In the genomic region with DNA sequence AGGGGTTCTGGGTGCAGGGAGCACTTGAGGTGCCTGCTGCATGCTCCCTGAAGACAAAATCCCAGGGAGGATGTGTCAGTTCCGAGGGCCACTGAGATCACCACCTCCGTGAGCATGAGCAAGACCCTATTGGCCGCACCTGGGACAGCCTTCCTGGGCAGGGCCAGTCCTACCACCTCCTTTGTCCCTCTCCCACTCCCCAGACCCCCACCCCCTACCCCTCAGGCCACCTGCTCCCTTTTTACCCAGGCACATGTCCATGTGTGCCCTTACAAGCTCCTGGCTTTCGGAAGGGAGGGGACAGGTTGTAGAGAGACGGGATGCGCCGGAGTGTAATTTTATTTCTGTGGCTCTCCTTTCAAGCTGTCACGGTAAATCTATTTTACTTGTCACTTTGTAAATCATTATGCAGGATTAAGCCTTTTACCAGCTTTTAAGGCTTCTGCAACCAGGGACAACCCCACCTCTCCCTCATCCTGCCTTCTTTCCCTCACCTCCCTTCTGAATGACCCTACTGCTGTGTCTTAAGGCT, we compare ENCODE assay signal across 21 cellular contexts. TPM values are rescaled to one million over a fixed set of nuclear protein-coding genes. Genes with fewer than 3 reads are reported as not detected.
DNase-seq lines count a peak whose midpoint lies in the region; ATAC-seq and TF ChIP-seq lines count a peak whose summit lies in the region.
"Had no signal": no experiment of that assay in that cellular context is flagged by ENCODE, and none has a peak within 500 bp of the region (broad histone marks: within the 10 kb centered on the region; RNA-seq: fewer than 3 reads in every experiment).

No MANE protein-coding gene starts in this region.

- no TSS peak for BruUV-seq in A673 (replicated peaks; lab: Mats Ljungman, UMichigan)

- no peak overlapping the region for H2AFZ ChIP-seq in Loucy (ENCODE audit: low read length)
- H2AFZ ChIP-seq: neural progenitor cell had no signal

- no peak for TF ChIP-seq CTCF in Loucy (conservative IDR thresholded peaks at IDR 0.05; ENCODE audit: low read length)
- TF ChIP-seq CTCF in A673 (conservative IDR thresholded peaks at IDR 0.05; ENCODE audit: low read depth, low read length) = no peak

- H3K27me3 ChIP-seq in Loucy (ENCODE audit: insufficient read depth, low read length, poor library complexity, severe bottlenecking) = no peaks in the 10 kb centered on the region
- no peaks in the 10 kb centered on the region for H3K27me3 ChIP-seq in A673 (replicated peaks; ENCODE audit: insufficient read depth, low read depth, low read length, poor library complexity)
- H3K27me3 ChIP-seq: neural progenitor cell had no signal

- H3K27ac ChIP-seq in A673 (ENCODE audit: low read depth, low read length, poor library complexity, severe bottlenecking) = no peak overlapping the region
- H3K27ac ChIP-seq: neural progenitor cell had no signal

- peaks cover 23% of the 10 kb centered on the region for H3K4me1 Mint-ChIP-seq in activated naive CD8-positive, alpha-beta T cell treated with anti-CD3 and anti-CD28 coated beads, Interleukin-2, amount 10 ng/mL, durations not matched to agents 7 days and 5 days
- H3K4me1 Mint-ChIP-seq in activated naive CD8-positive, alpha-beta T cell treated with anti-CD3 and anti-CD28 coated beads, Interleukin-2, amount 50 U/mL, for 24 hours = peaks cover 48% of the 10 kb centered on the region
- H3K4me1 Mint-ChIP-seq in central memory CD8-positive, alpha-beta T cell = peaks cover 13% of the 10 kb centered on the region
- H3K4me1 Mint-ChIP-seq in stimulated activated effector memory CD8-positive, alpha-beta T cell treated with anti-CD3 and anti-CD28 coated beads, Interleukin-12 subunit alpha, Interleukin-12 subunit beta, amount 100 ng/mL, for 72 hours = peaks cover 43% of the 10 kb centered on the region

- H3K36me3 ChIP-seq in Loucy (ENCODE audit: insufficient read depth, low read length) = peaks cover 33% of the 10 kb centered on the region; the same call in 1 of the 2 replicates
- H3K36me3 ChIP-seq in A673 (ENCODE audit: insufficient read depth, low read length, poor library complexity, severe bottlenecking) = no peaks in the 10 kb centered on the region
- H3K36me3 ChIP-seq: neural progenitor cell had no signal

- H4K20me1 ChIP-seq in Loucy (ENCODE audit: insufficient read depth, low read length, poor library complexity, severe bottlenecking) = peaks cover 98% of the 10 kb centered on the region

- CTCF ChIA-PET in A673 (lab: Charles Lee) = no interaction called here

- ATAC-seq in activated naive CD8-positive, alpha-beta T cell treated with anti-CD3 and anti-CD28 coated beads, Interleukin-2, amount 10 ng/mL, durations not matched to agents 7 days and 5 days (ENCODE audit: low read depth) = no peak
- no peak for ATAC-seq in activated naive CD8-positive, alpha-beta T cell treated with anti-CD3 and anti-CD28 coated beads, Interleukin-2, amount 50 U/mL, for 24 hours
- ATAC-seq in central memory CD8-positive, alpha-beta T cell (replicated peaks; ENCODE audit: extremely low read depth, poor library complexity, severe bottlenecking) = no peak
- ATAC-seq in stimulated activated effector memory CD8-positive, alpha-beta T cell treated with anti-CD3 and anti-CD28 coated beads, Interleukin-12 subunit alpha, Interleukin-12 subunit beta, amount 100 ng/mL, for 72 hours = no peak

- peaks cover 99% of the 10 kb centered on the region for H3K79me2 ChIP-seq in Loucy (ENCODE audit: insufficient read depth, low read length)

- no peaks in the 10 kb centered on the region for H3K9me2 ChIP-seq in Loucy (replicated peaks; ENCODE audit: low read depth, low read length)

- no peak overlapping the region for H3K9ac ChIP-seq in Loucy (ENCODE audit: low read depth, low read length, poor library complexity, severe bottlenecking)
- H3K9ac ChIP-seq: neural progenitor cell had no signal

- intact Hi-C loops in A673 (cut with micrococcal nuclease; ENCODE audit: unreplicated experiment) = no loop called here

- H3K4me1 ChIP-seq in Loucy (ENCODE audit: insufficient read depth, low read length, poor library complexity, severe bottlenecking) = peaks cover 74% of the 10 kb centered on the region
- H3K4me1 ChIP-seq in A673 (ENCODE audit: insufficient read depth, low read length, poor library complexity, severe bottlenecking) = peaks cover 18% of the 10 kb centered on the region

- POLR2A ChIA-PET in activated naive CD8-positive, alpha-beta T cell treated with anti-CD3 and anti-CD28 coated beads, Interleukin-2, amount 10 ng/mL, durations not matched to agents 7 days and 5 days (lab: Charles Lee) = no interaction called here
- POLR2A ChIA-PET in A673 (lab: Charles Lee; ENCODE audit: low non-redundant PET) = no interaction called here

- H3K4me3 Mint-ChIP-seq in activated naive CD8-positive, alpha-beta T cell treated with anti-CD3 and anti-CD28 coated beads, Interleukin-2, amount 10 ng/mL, durations not matched to agents 7 days and 5 days = no peak overlapping the region
- no peak overlapping the region for H3K4me3 Mint-ChIP-seq in activated naive CD8-positive, alpha-beta T cell treated with anti-CD3 and anti-CD28 coated beads, Interleukin-2, amount 50 U/mL, for 24 hours
- no peak overlapping the region for H3K4me3 Mint-ChIP-seq in central memory CD8-positive, alpha-beta T cell
- H3K4me3 Mint-ChIP-seq in stimulated activated effector memory CD8-positive, alpha-beta T cell treated with anti-CD3 and anti-CD28 coated beads, Interleukin-12 subunit alpha, Interleukin-12 subunit beta, amount 100 ng/mL, for 72 hours = no peak overlapping the region
- H3K4me3 Mint-ChIP-seq: endodermal cell, type B pancreatic cell had no signal

- H3K27me3 Mint-ChIP-seq in activated naive CD8-positive, alpha-beta T cell treated with anti-CD3 and anti-CD28 coated beads, Interleukin-2, amount 10 ng/mL, durations not matched to agents 7 days and 5 days = no peaks in the 10 kb centered on the region
- H3K27me3 Mint-ChIP-seq in activated naive CD8-positive, alpha-beta T cell treated with anti-CD3 and anti-CD28 coated beads, Interleukin-2, amount 50 U/mL, for 24 hours = no peaks in the 10 kb centered on the region
- peaks cover 12% of the 10 kb centered on the region for H3K27me3 Mint-ChIP-seq in central memory CD8-positive, alpha-beta T cell
- H3K27me3 Mint-ChIP-seq: CD4-positive, alpha-beta memory T cell; type B pancreatic cell had no signal

- H3K9me3 ChIP-seq in Loucy (ENCODE audit: insufficient read depth, low read depth, low read length) (no peaks in the 10 kb centered on the region), A673 (ENCODE audit: low read depth, low read length, poor library complexity, severe bottlenecking) (no peaks in the 10 kb centered on the region)

- H3F3A ChIP-seq in Loucy (ENCODE audit: low read depth) = no peaks in the 10 kb centered on the region

- no peak overlapping the region for H3K4me3 ChIP-seq in Loucy (ENCODE audit: low read length, poor library complexity, severe bottlenecking)
- H3K4me3 ChIP-seq in A673 (ENCODE audit: low read depth, low read length, poor library complexity, severe bottlenecking) = no peak overlapping the region
- H3K4me3 ChIP-seq: neural progenitor cell had no signal

- peak overlapping the region; percentile 52 for H3K27ac Mint-ChIP-seq in activated naive CD8-positive, alpha-beta T cell treated with anti-CD3 and anti-CD28 coated beads, Interleukin-2, amount 10 ng/mL, durations not matched to agents 7 days and 5 days
- H3K27ac Mint-ChIP-seq in activated naive CD8-positive, alpha-beta T cell treated with anti-CD3 and anti-CD28 coated beads, Interleukin-2, amount 50 U/mL, for 24 hours = no peak overlapping the region
- H3K27ac Mint-ChIP-seq in central memory CD8-positive, alpha-beta T cell (ENCODE audit: low read depth) = peak overlapping the region; percentile 83
- peak overlapping the region; percentile 30 for H3K27ac Mint-ChIP-seq in stimulated activated effector memory CD8-positive, alpha-beta T cell treated with anti-CD3 and anti-CD28 coated beads, Interleukin-12 subunit alpha, Interleukin-12 subunit beta, amount 100 ng/mL, for 72 hours
- H3K27ac Mint-ChIP-seq: IgD-negative memory B cell, type B pancreatic cell had no signal

- peak overlapping the region; percentile 32 for H3K4me2 ChIP-seq in Loucy (ENCODE audit: low read depth, low read length, poor library complexity, severe bottlenecking)
- H3K4me2 ChIP-seq: neural progenitor cell had no signal

- peaks cover 2% of the 10 kb centered on the region for H3K36me3 Mint-ChIP-seq in activated naive CD8-positive, alpha-beta T cell treated with anti-CD3 and anti-CD28 coated beads, Interleukin-2, amount 10 ng/mL, durations not matched to agents 7 days and 5 days
- no peaks in the 10 kb centered on the region for H3K36me3 Mint-ChIP-seq in activated naive CD8-positive, alpha-beta T cell treated with anti-CD3 and anti-CD28 coated beads, Interleukin-2, amount 50 U/mL, for 24 hours (ENCODE audit: low read depth)
- H3K36me3 Mint-ChIP-seq in central memory CD8-positive, alpha-beta T cell (ENCODE audit: insufficient read depth) = peaks cover 5% of the 10 kb centered on the region
- no peaks in the 10 kb centered on the region for H3K36me3 Mint-ChIP-seq in stimulated activated effector memory CD8-positive, alpha-beta T cell treated with anti-CD3 and anti-CD28 coated beads, Interleukin-12 subunit alpha, Interleukin-12 subunit beta, amount 100 ng/mL, for 72 hours
- H3K36me3 Mint-ChIP-seq: IgD-negative memory B cell, neural progenitor cell had no signal

- H3K9me3 Mint-ChIP-seq in activated naive CD8-positive, alpha-beta T cell treated with anti-CD3 and anti-CD28 coated beads, Interleukin-2, amount 10 ng/mL, durations not matched to agents 7 days and 5 days = no peaks in the 10 kb centered on the region
- no peaks in the 10 kb centered on the region for H3K9me3 Mint-ChIP-seq in activated naive CD8-positive, alpha-beta T cell treated with anti-CD3 and anti-CD28 coated beads, Interleukin-2, amount 50 U/mL, for 24 hours
- H3K9me3 Mint-ChIP-seq in central memory CD8-positive, alpha-beta T cell = no peaks in the 10 kb centered on the region
- no peaks in the 10 kb centered on the region for H3K9me3 Mint-ChIP-seq in stimulated activated effector memory CD8-positive, alpha-beta T cell treated with anti-CD3 and anti-CD28 coated beads, Interleukin-12 subunit alpha, Interleukin-12 subunit beta, amount 100 ng/mL, for 72 hours
- H3K9me3 Mint-ChIP-seq: CD4-positive, alpha-beta memory T cell; endodermal cell; IgD-negative memory B cell; neural progenitor cell; type B pancreatic cell had no signal

- DNase-seq in activated naive CD8-positive, alpha-beta T cell treated with anti-CD3 and anti-CD28 coated beads, Interleukin-2, amount 10 ng/mL, durations not matched to agents 7 days and 5 days = no peak
- no peak for DNase-seq in activated naive CD8-positive, alpha-beta T cell treated with anti-CD3 and anti-CD28 coated beads, Interleukin-2, amount 50 U/mL, for 24 hours
- no peak for DNase-seq in central memory CD8-positive, alpha-beta T cell (ENCODE audit: low spot score in 2 of 2)
- no peak for DNase-seq in stimulated activated effector memory CD8-positive, alpha-beta T cell treated with anti-CD3 and anti-CD28 coated beads, Interleukin-12 subunit alpha, Interleukin-12 subunit beta, amount 100 ng/mL, for 72 hours (ENCODE audit: low spot score in 2 of 2)
- no peak for DNase-seq in epidermal melanocyte (ENCODE audit: insufficient read length, low spot score)
- no peak for DNase-seq in DMS53 (lab: John Stamatoyannopoulos, UW)
- DNase-seq in A673 (ENCODE audit: low spot score) = no peak
- DNase-seq: activated CD8-positive, alpha-beta memory T cell treated with anti-CD3 and anti-CD28 coated beads, Interleukin-2, amount 50 U/mL, for 4 hours; activated effector memory CD4-positive, alpha-beta T cell treated with anti-CD3 and anti-CD28 coated beads, Interleukin-2, amount 50 U/mL, for 16 hours; amniotic stem cell; CD4-positive, alpha-beta memory T cell; DND-41; endodermal cell; hypothalamus; kidney; NCI-H2029 treated with DMSO at 0.1 percent for 48 hours; NCI-H524 treated with DMSO at 0.1 percent for 48 hours had no signal

RNA-seq across cellular contexts. Expression of a gene that starts 20.9 kb away (rescaled TPM):
- total RNA-seq in activated naive CD8-positive, alpha-beta T cell treated with anti-CD3 and anti-CD28 coated beads, Interleukin-2, amount 10 ng/mL, durations not matched to agents 7 days and 5 days = 10 to 100 TPM; 28.8 to 29.3 TPM
- 35.8 and 42.1 TPM in 2 replicates for total RNA-seq in A673 (2021)
